ENCODE assay signal across 9 cellular contexts in the genomic region with DNA sequence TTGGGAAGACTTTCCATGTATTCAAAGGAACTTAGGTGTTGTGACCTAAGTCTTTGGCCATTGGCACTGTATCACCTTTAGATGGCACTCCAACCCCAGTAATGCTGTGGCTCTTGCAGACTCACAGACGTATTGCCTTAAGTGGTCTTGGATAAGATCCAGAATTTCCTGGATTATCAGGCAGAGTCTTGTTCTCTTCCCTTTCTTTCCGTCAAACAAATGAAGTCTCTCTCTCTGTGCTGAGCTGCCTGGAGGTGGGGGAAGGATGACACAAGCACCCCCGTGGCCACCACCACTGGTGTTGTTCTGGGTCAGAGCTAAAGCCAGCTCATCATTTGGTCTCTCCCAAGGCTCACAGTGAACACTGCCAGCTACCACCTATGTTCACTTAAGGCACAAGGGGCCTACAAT.
A peak's percentile ranks its signal among the peaks of the same experiment; 100 is the strongest.
DNase-seq lines count a peak whose midpoint lies in the region; ATAC-seq, FAIRE-seq and TF ChIP-seq lines count a peak whose summit lies in the region.
"Had no signal": no experiment of that assay in that cellular context is flagged by ENCODE, and none has a peak within 500 bp of the region (broad histone marks: within the 10 kb centered on the region; RNA-seq: fewer than 3 reads in every experiment).

No MANE protein-coding gene starts in this region.

- intact Hi-C loops in MCF 10A (cut with micrococcal nuclease) (loop anchor here (1.0 to 2.0 kb wide), 5 partner anchors 538 to 1858 kb away; no protein-coding TSS in a partner anchor), breast epithelium (cut with DNase I; ENCODE audit: low total_unique reads) (no loop called here)

- H3K9me3 ChIP-seq in breast epithelium: peaks cover 0 to 5% of the 10 kb centered on the region in 2 donors

- no peak for TF ChIP-seq POLR2A in breast epithelium (IDR thresholded peaks at IDR 0.05)

- H3K27ac Mint-ChIP-seq in MCF 10A (ENCODE audit: low read depth, unreplicated experiment): no peak overlapping the region
- H3K27ac Mint-ChIP-seq: CD4-positive, CD25-positive, alpha-beta regulatory T cell had no signal

- no peaks in the 10 kb centered on the region for H3K27me3 ChIP-seq in breast epithelium

- POLR2A ChIA-PET in MCF 10A (lab: Yijun Ruan, JAX): interaction anchor here (0.7 kb wide), 1 partner anchor 1218 kb away, joined by 3 read pairs; no protein-coding TSS in a partner anchor

- ATAC-seq in HG02623 (IDR thresholded peaks at IDR 0.05; ENCODE audit: unreplicated experiment) (no peak), GM21737 (IDR thresholded peaks at IDR 0.05; ENCODE audit: unreplicated experiment) (no peak)

- CTCF ChIA-PET in MCF 10A (lab: Yijun Ruan, JAX): interaction anchor here (0.6 to 2.5 kb wide), 24 partner anchors 9 to 1860 kb away, joined by 3 to 17 read pairs (median 4); no protein-coding TSS in a partner anchor

- no peak overlapping the region for H3K4me3 ChIP-seq in breast epithelium

- H3K36me3 Mint-ChIP-seq in MCF 10A (ENCODE audit: insufficient read depth, unreplicated experiment): no peaks in the 10 kb centered on the region
- H3K36me3 Mint-ChIP-seq: CD4-positive, CD25-positive, alpha-beta regulatory T cell had no signal

- no peak overlapping the region for H3K27ac ChIP-seq in breast epithelium

- no peaks in the 10 kb centered on the region for H3K4me1 Mint-ChIP-seq in MCF 10A (ENCODE audit: insufficient read depth, unreplicated experiment)
- H3K4me1 Mint-ChIP-seq: CD4-positive, CD25-positive, alpha-beta regulatory T cell had no signal

- TF ChIP-seq CTCF in MCF 10A (IDR thresholded peaks at IDR 0.05; ENCODE audit: unreplicated experiment) (peak; percentile 74), breast epithelium (IDR thresholded peaks at IDR 0.05) (no peak)

- H3K36me3 ChIP-seq in breast epithelium: no peaks in the 10 kb centered on the region

- H3K27me3 Mint-ChIP-seq in MCF 10A (ENCODE audit: insufficient read depth, unreplicated experiment): peaks cover 59% of the 10 kb centered on the region
- H3K27me3 Mint-ChIP-seq: CD4-positive, CD25-positive, alpha-beta regulatory T cell had no signal

- no peak for FAIRE-seq in urothelium cell line (lab: Jason Lieb, UNC)

- DNase-seq in MCF 10A (ENCODE audit: unreplicated experiment): peak; percentile 65
- no peak for DNase-seq in breast epithelium (ENCODE audit: low spot score in 2 of 2)
- peak; percentile 74 for DNase-seq in OCI-M1 (lab: John Stamatoyannopoulos, UW)
- peak; percentile 82 for DNase-seq in glomerular endothelial cell (ENCODE audit: extremely low read depth, low read depth, low spot score)
- peak; percentile 20 for DNase-seq in urothelium cell line (ENCODE audit: low spot score)
- DNase-seq in CD1c-positive myeloid dendritic cell (ENCODE audit: extremely low spot score): no peak

- no peaks in the 10 kb centered on the region for H3K4me1 ChIP-seq in breast epithelium

- no peak overlapping the region for H3K4me3 Mint-ChIP-seq in MCF 10A (ENCODE audit: unreplicated experiment)
- H3K4me3 Mint-ChIP-seq: CD4-positive, CD25-positive, alpha-beta regulatory T cell had no signal

- BruUV-seq in MCF 10A (replicated peaks; lab: Mats Ljungman, UMichigan): no TSS peak

- no peaks in the 10 kb centered on the region for H3K9me3 Mint-ChIP-seq in MCF 10A (ENCODE audit: unreplicated experiment)

Comparison
In these comparisons a context has a peak if more than half of its experiments do, and no peak if none do; other contexts are left out.
1. DNase-seq: peak in MCF 10A (single experiment), OCI-M1 (single experiment), glomerular endothelial cell (single experiment) and urothelium cell line (single experiment); none in breast epithelium (0 of 2) and CD1c-positive myeloid dendritic cell (single experiment).